Comparison of ENCODE assay signal across 25 cellular contexts in the genomic region with DNA sequence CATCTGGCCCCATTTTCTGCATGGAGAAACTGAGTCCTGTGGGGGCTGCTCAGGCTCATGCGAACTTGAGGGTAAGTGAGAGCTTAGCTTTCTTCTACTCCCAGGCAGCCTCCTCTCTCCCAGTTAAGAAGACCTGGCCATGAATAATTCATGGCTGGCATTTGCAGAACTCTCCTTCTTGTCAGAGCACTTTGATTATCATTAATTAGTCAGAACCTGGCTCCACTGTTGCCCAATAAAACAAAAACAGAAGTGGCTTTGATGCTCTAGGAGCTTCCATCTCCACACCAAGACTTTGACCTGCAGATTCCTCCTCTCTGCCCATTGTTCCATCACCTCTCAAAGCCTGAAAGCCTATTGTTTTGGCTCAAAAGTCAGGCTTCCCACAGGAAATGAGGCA. TPM values are rescaled to one million over a fixed set of nuclear protein-coding genes. Genes with fewer than 3 reads are reported as not detected.
"Had no signal": no experiment of that assay in that cellular context is flagged by ENCODE, and none has a peak within 500 bp of the region (broad histone marks: within the 10 kb centered on the region; RNA-seq: fewer than 3 reads in every experiment).

No MANE protein-coding gene starts in this region.

- DNase-seq: colonic mucosa; effector memory CD4-positive, alpha-beta T cell; erythroblast; esophagus squamous epithelium; foreskin melanocyte; hypothalamus; left cardiac atrium; left lung; naive thymus-derived CD8-positive, alpha-beta T cell; nephron progenitor cell; nucleus accumbens; right cardiac atrium; sigmoid colon; stimulated activated CD4-positive, alpha-beta T cell treated with anti-CD3 and anti-CD28 coated beads, Interleukin-2, amount 100 ng/mL, for 24 hours; stimulated activated CD4-positive, alpha-beta T cell treated with anti-CD3 and anti-CD28 coated beads, Interleukin-4, amount 100 ng/mL, for 24 hours; stimulated activated naive CD4-positive, alpha-beta T cell treated with Interleukin-2 at 50 U/mL for 16 hours; stomach; thyroid gland had no signal

- ATAC-seq: left cardiac atrium; left lung; naive thymus-derived CD8-positive, alpha-beta T cell; right cardiac atrium; stimulated activated effector memory CD8-positive, alpha-beta T cell treated with anti-CD3 and anti-CD28 coated beads, Interleukin-12 subunit alpha, Interleukin-12 subunit beta, amount 100 ng/mL, for 72 hours had no signal

- H3K4me3 ChIP-seq: colonic mucosa, esophagus squamous epithelium, left lung, prostate gland, sigmoid colon, stomach, thyroid gland, vagina had no signal

- FAIRE-seq: endothelial cell of umbilical vein had no signal

RNA-seq across cellular contexts. Expression of gene CDH3, which starts 45.5 kb away (rescaled TPM):
- total RNA-seq: endothelial cell of umbilical vein, lung microvascular endothelial cell, myocyte, skeletal muscle tissue had no signal
